8 cellular contexts compared by ENCODE assay signal in genomic region chr16:70252355-70252988, GRCh38. TPM values are rescaled to one million over a fixed set of nuclear protein-coding genes. Genes with fewer than 3 reads are reported as not detected.
A peak's percentile ranks its signal among the peaks of the same experiment; 100 is the strongest.
DNase-seq lines count a peak whose midpoint lies in the region; ATAC-seq, FAIRE-seq and TF ChIP-seq lines count a peak whose summit lies in the region.

No MANE protein-coding gene starts in this region.

- no peaks in the 10 kb centered on the region for H3K27me3 Mint-ChIP-seq in activated CD4-positive, alpha-beta T cell treated with anti-CD3 and anti-CD28 coated beads for 36 hours
- H3K27me3 Mint-ChIP-seq in chondrocyte (ENCODE audit: low read depth), result no peaks in the 10 kb centered on the region

- peaks cover 15% of the 10 kb centered on the region for H3K4me1 Mint-ChIP-seq in activated CD4-positive, alpha-beta T cell treated with anti-CD3 and anti-CD28 coated beads for 36 hours
- peaks cover 27% of the 10 kb centered on the region for H3K4me1 Mint-ChIP-seq in chondrocyte (ENCODE audit: low read depth)

- POLR2A ChIA-PET in activated CD4-positive, alpha-beta T cell treated with anti-CD3 and anti-CD28 coated beads for 36 hours (lab: Charles Lee), result interaction anchor here (0.5 to 1.6 kb wide), 4 partner anchors 21 to 310 kb away, joined by 3 to 6 read pairs (median 4); partner anchors contain the start of gene AARS1

- intact Hi-C loops in activated CD4-positive, alpha-beta T cell treated with anti-CD3 and anti-CD28 coated beads for 36 hours (cut with DNase I, micrococcal nuclease), result loop anchor here (1.0 to 10.0 kb wide), 3 partner anchors 37 to 272 kb away; partner anchors contain the start of genes AARS1 (in 2 of the 2), COG4 (in 2 of the 2) and SF3B3 (in 2 of the 2)
- intact Hi-C loops in sciatic nerve (cut with DNase I), result no loop called here

- peaks cover 52% of the 10 kb centered on the region for H3K36me3 Mint-ChIP-seq in activated CD4-positive, alpha-beta T cell treated with anti-CD3 and anti-CD28 coated beads for 36 hours (ENCODE audit: low read depth)
- peaks cover 25% of the 10 kb centered on the region for H3K36me3 Mint-ChIP-seq in chondrocyte (ENCODE audit: low read depth)

- FAIRE-seq in GM19239 (lab: Jason Lieb, UNC) (no peak), urothelium cell line (lab: Jason Lieb, UNC) (no peak)

- peak; percentile 52 for DNase-seq in activated CD4-positive, alpha-beta T cell treated with anti-CD3 and anti-CD28 coated beads for 36 hours
- no peak for DNase-seq in activated CD4-positive, alpha-beta T cell treated with anti-CD3 and anti-CD28 coated beads for 1 hour
- peak; percentile 20 for DNase-seq in NCI-H69 (lab: John Stamatoyannopoulos, UW)
- peak; percentile 64 for DNase-seq in chondrocyte (ENCODE audit: low spot score)
- DNase-seq in sciatic nerve (ENCODE audit: low spot score), result no peak
- no peak for DNase-seq in retina
- DNase-seq in GM19239 (ENCODE audit: insufficient read length, low spot score), result no peak
- DNase-seq in urothelium cell line (ENCODE audit: low spot score), result no peak

- peak; percentile 68 for TF ChIP-seq CTCF in chondrocyte (IDR thresholded peaks at IDR 0.05)

- H3K9me3 Mint-ChIP-seq in activated CD4-positive, alpha-beta T cell treated with anti-CD3 and anti-CD28 coated beads for 36 hours (ENCODE audit: low read depth), result no peaks in the 10 kb centered on the region
- no peaks in the 10 kb centered on the region for H3K9me3 Mint-ChIP-seq in chondrocyte (ENCODE audit: low read depth)

- peak overlapping the region; percentile 47 for H3K27ac Mint-ChIP-seq in activated CD4-positive, alpha-beta T cell treated with anti-CD3 and anti-CD28 coated beads for 36 hours
- H3K27ac Mint-ChIP-seq in chondrocyte (ENCODE audit: unreplicated experiment), result peak overlapping the region; percentile 29

- ATAC-seq in activated CD4-positive, alpha-beta T cell treated with anti-CD3 and anti-CD28 coated beads for 36 hours, result no peak
- ATAC-seq in sciatic nerve, result peak; percentile 16

- CTCF ChIA-PET in activated CD4-positive, alpha-beta T cell treated with anti-CD3 and anti-CD28 coated beads for 36 hours (lab: Charles Lee), result interaction anchor here (0.7 to 3.3 kb wide), 7 partner anchors 10 to 293 kb away, joined by 3 to 14 read pairs (median 5); partner anchors contain the start of gene DDX19A

- H3K4me3 Mint-ChIP-seq in activated CD4-positive, alpha-beta T cell treated with anti-CD3 and anti-CD28 coated beads for 36 hours, result peak overlapping the region; percentile 84
- peak overlapping the region; percentile 73 for H3K4me3 Mint-ChIP-seq in chondrocyte (ENCODE audit: unreplicated experiment)

RNA-seq across cellular contexts. Expression of gene EXOSC6, which starts 0.7 kb away (rescaled TPM):
- total RNA-seq in activated CD4-positive, alpha-beta T cell treated with anti-CD3 and anti-CD28 coated beads for 36 hours, result 10 to 100 TPM; 18.7 to 23.5 TPM
- total RNA-seq in chondrocyte (27.4 to 66.6 TPM (median 64.1 TPM) in 3 replicates), sciatic nerve (17.5 TPM)

RNA-seq across cellular contexts. Expression of gene AARS1, which starts 36.8 kb away (rescaled TPM):
- total RNA-seq in activated CD4-positive, alpha-beta T cell treated with anti-CD3 and anti-CD28 coated beads for 36 hours, result 100 to 1,000 TPM; 180 to 189 TPM
- total RNA-seq in chondrocyte (92.2 to 243 TPM (median 234 TPM) in 3 replicates), sciatic nerve (73.3 TPM)

RNA-seq across cellular contexts. Expression of gene DDX19B, which starts 46.5 kb away (rescaled TPM):
- 10 to 100 TPM; 32.3 to 34.7 TPM for total RNA-seq in activated CD4-positive, alpha-beta T cell treated with anti-CD3 and anti-CD28 coated beads for 36 hours
- 22.9 to 26.0 TPM (median 24.5 TPM) in 3 replicates for total RNA-seq in chondrocyte
- 22.1 TPM for total RNA-seq in sciatic nerve

Comparison
In these comparisons a context has a peak if more than half of its experiments do, and no peak if none do; other contexts are left out.
1. DNase-seq: peak in activated CD4-positive, alpha-beta T cell treated with anti-CD3 and anti-CD28 coated beads for 36 hours (single experiment), NCI-H69 (single experiment) and chondrocyte (single experiment); none in activated CD4-positive, alpha-beta T cell treated with anti-CD3 and anti-CD28 coated beads for 1 hour (single experiment), sciatic nerve (single experiment), retina (single experiment), GM19239 (single experiment) and urothelium cell line (single experiment).